Comparison of ENCODE assay signal across 1 cellular context in genomic region chr1:28896609-28896986, GRCh38.
TF ChIP-seq lines count a peak whose summit lies in the region.

No MANE protein-coding gene starts in this region.

TF ChIP-seq in SK-N-SH treated with all-trans-retinoic acid at 6 μM for 48 hours, 23 proteins besides CTCF, POLR2A, EP300 and RAD21 (continued from another document):
- no peak for TF ChIP-seq TSHZ2 (CRISPR knock-in tag; IDR thresholded peaks at IDR 0.05)
- TF ChIP-seq CREB5 (CRISPR knock-in tag; IDR thresholded peaks at IDR 0.05; ENCODE audit: low read depth): no peak
- no peak for TF ChIP-seq ZNF565 (CRISPR knock-in tag; conservative IDR thresholded peaks at IDR 0.05; ENCODE audit: low read depth)
